In genomic region chr14:68479247-68479646, GRCh38 we compare ENCODE assay signal across 24 cellular contexts.
A peak's percentile ranks its signal among the peaks of the same experiment; 100 is the strongest.
DNase-seq lines count a peak whose midpoint lies in the region; ATAC-seq and TF ChIP-seq lines count a peak whose summit lies in the region.
"Had no signal": no experiment of that assay in that cellular context is flagged by ENCODE, and none has a peak within 500 bp of the region (broad histone marks: within the 10 kb centered on the region; RNA-seq: fewer than 3 reads in every experiment).

No MANE protein-coding gene starts in this region.

- no peaks in the 10 kb centered on the region for H3K27me3 ChIP-seq in CD8-positive, alpha-beta T cell (ENCODE audit: insufficient read depth, low read length)
- H3K27me3 ChIP-seq: MG63, vagina had no signal

- no peak for ATAC-seq in CD8-positive, alpha-beta T cell
- ATAC-seq in HG03469 (IDR thresholded peaks at IDR 0.05; ENCODE audit: unreplicated experiment), result no peak
- ATAC-seq: GM12878, T-cell had no signal

- no peaks in the 10 kb centered on the region for H3K27me3 Mint-ChIP-seq in CD8-positive, alpha-beta T cell (ENCODE audit: low read depth)
- H3K27me3 Mint-ChIP-seq in Calu3 (ENCODE audit: unreplicated experiment), result no peaks in the 10 kb centered on the region
- H3K27me3 Mint-ChIP-seq: IgD-negative memory B cell, T-cell had no signal

- H3K9me3 ChIP-seq in CD8-positive, alpha-beta T cell (ENCODE audit: low read length), result no peaks in the 10 kb centered on the region
- H3K9me3 ChIP-seq: MG63, prostate gland, vagina had no signal

- no peaks in the 10 kb centered on the region for H3K36me3 ChIP-seq in CD8-positive, alpha-beta T cell (ENCODE audit: insufficient read depth, low read length)
- H3K36me3 ChIP-seq: MG63, prostate gland, vagina had no signal

- TF ChIP-seq CTCF in CD8-positive, alpha-beta T cell (IDR thresholded peaks at IDR 0.05), result no peak
- TF ChIP-seq CTCF in VCaP (conservative IDR thresholded peaks at IDR 0.05) (no peak), Calu3 (IDR thresholded peaks at IDR 0.05; ENCODE audit: unreplicated experiment) (no peak)

- CTCF ChIA-PET in CD8-positive, alpha-beta T cell (lab: Charles Lee), result no interaction called here
- CTCF ChIA-PET in Calu3 (lab: Charles Lee), result no interaction called here

- no peak overlapping the region for H3K27ac ChIP-seq in CD8-positive, alpha-beta T cell (ENCODE audit: low read depth, low read length)
- H3K27ac ChIP-seq in VCaP, result peak overlapping the region; percentile 30; the same call in 1 of the 2 replicates
- H3K27ac ChIP-seq: prostate gland, vagina had no signal

- intact Hi-C loops in CD8-positive, alpha-beta T cell (cut with DNase I, micrococcal nuclease), result no loop called here
- intact Hi-C loops in Calu3 (cut with micrococcal nuclease; ENCODE audit: unreplicated experiment), result no loop called here

- no peaks in the 10 kb centered on the region for H3K9me3 Mint-ChIP-seq in CD8-positive, alpha-beta T cell
- no peaks in the 10 kb centered on the region for H3K9me3 Mint-ChIP-seq in Calu3 (ENCODE audit: low read depth, unreplicated experiment)
- H3K9me3 Mint-ChIP-seq: endodermal cell, IgD-negative memory B cell, T-cell had no signal

- H3K4me3 Mint-ChIP-seq in CD8-positive, alpha-beta T cell, result no peak overlapping the region
- H3K4me3 Mint-ChIP-seq in Calu3 (ENCODE audit: low read depth, unreplicated experiment), result no peak overlapping the region
- H3K4me3 Mint-ChIP-seq: endodermal cell, T-cell had no signal

- BruUV-seq in Calu3 (replicated peaks; lab: Mats Ljungman, UMichigan), result no TSS peak

- no peak for DNase-seq in CD8-positive, alpha-beta T cell
- DNase-seq in iris pigment epithelial cell (ENCODE audit: low read depth), result peak; percentile 69
- DNase-seq in renal cortical epithelial cell (ENCODE audit: low read depth), result peak; percentile 35
- DNase-seq in HuH-7.5 (ENCODE audit: low spot score), result no peak
- DNase-seq in Calu3, result no peak
- DNase-seq in MV-4-11 (lab: John Stamatoyannopoulos, UW), result no peak
- DNase-seq: activated CD4-positive, alpha-beta T cell treated with anti-CD3 and anti-CD28 coated beads, Interleukin-2, amount 50 U/mL, for 48 hours; activated naive CD4-positive, alpha-beta T cell; anterior cingulate cortex; endodermal cell; GOT3; mammary epithelial cell; MG63; NCI-H146; NCI-H2171 treated with DMSO at 0.1 percent for 48 hours; NCI-H748 treated with DMSO at 0.1 percent for 48 hours; SHP77 treated with DMSO at 0.1 percent for 48 hours; T-cell had no signal

- H3K4me3 ChIP-seq in CD8-positive, alpha-beta T cell (ENCODE audit: low read depth, low read length), result no peak overlapping the region
- H3K4me3 ChIP-seq: GM12878, MG63, prostate gland, vagina had no signal

- H3K4me1 ChIP-seq in CD8-positive, alpha-beta T cell (ENCODE audit: insufficient read depth, low read length), result peaks cover 27% of the 10 kb centered on the region
- H3K4me1 ChIP-seq: prostate gland had no signal

- no peaks in the 10 kb centered on the region for H3K36me3 Mint-ChIP-seq in CD8-positive, alpha-beta T cell
- no peaks in the 10 kb centered on the region for H3K36me3 Mint-ChIP-seq in Calu3 (ENCODE audit: insufficient read depth, unreplicated experiment)

- POLR2A ChIA-PET in CD8-positive, alpha-beta T cell (lab: Charles Lee), result no interaction called here

- peak overlapping the region; percentile 2 for H3K27ac Mint-ChIP-seq in CD8-positive, alpha-beta T cell
- H3K27ac Mint-ChIP-seq in Calu3 (ENCODE audit: unreplicated experiment), result no peak overlapping the region
- H3K27ac Mint-ChIP-seq: endodermal cell had no signal

- peaks cover 55% of the 10 kb centered on the region for H3K4me1 Mint-ChIP-seq in CD8-positive, alpha-beta T cell (ENCODE audit: low read depth)
- H3K4me1 Mint-ChIP-seq in Calu3 (ENCODE audit: low read depth, unreplicated experiment), result peaks cover 20% of the 10 kb centered on the region

Comparison
In these comparisons a context has a peak if more than half of its experiments do, and no peak if none do; other contexts are left out.
1. DNase-seq: peak in iris pigment epithelial cell (single experiment) and renal cortical epithelial cell (single experiment); none in CD8-positive, alpha-beta T cell (0 of 7), HuH-7.5 (single experiment), Calu3 (single experiment) and MV-4-11 (single experiment).